10 cellular contexts compared by ENCODE assay signal in genomic region chr19:10762656-10763055, GRCh38. TPM values are rescaled to one million over a fixed set of nuclear protein-coding genes. Genes with fewer than 3 reads are reported as not detected.
DNase-seq lines count a peak whose midpoint lies in the region; ATAC-seq, FAIRE-seq and TF ChIP-seq lines count a peak whose summit lies in the region.
"Had no signal": no experiment of that assay in that cellular context is flagged by ENCODE, and none has a peak within 500 bp of the region (broad histone marks: within the 10 kb centered on the region; RNA-seq: fewer than 3 reads in every experiment).

No MANE protein-coding gene starts in this region.

- no peak overlapping the region for H3K4me3 Mint-ChIP-seq in activated T-cell treated with anti-CD3 and anti-CD28 coated beads, Interleukin-2, amount 50 U/mL, for 24 hours
- peak overlapping the region; percentile 84 for H3K4me3 Mint-ChIP-seq in activated T-helper 17 cell treated with anti-CD3 and anti-CD28 coated beads, Interleukin-2, amount 50 U/mL, for 72 hours

- WGBS in thyroid gland, 2 donors = 81 to 87% methylated on average over 1 of the region's 1 CpG

- H4K20me1 ChIP-seq in keratinocyte (ENCODE audit: control insufficient read depth, extremely low read depth, insufficient read depth, low read length) = no peaks in the 10 kb centered on the region

- H3K9ac ChIP-seq in keratinocyte (ENCODE audit: control insufficient read depth, extremely low read depth, insufficient read depth, low read length) = no peak overlapping the region
- H3K9ac ChIP-seq: GM23248 had no signal

- FAIRE-seq in keratinocyte (lab: Jason Lieb, UNC) (peak; percentile 59), urothelium cell line (lab: Jason Lieb, UNC) (no peak)

- intact Hi-C loops in thyroid gland (cut with DNase I) = no loop called here

- H3K9me1 ChIP-seq in keratinocyte (ENCODE audit: control insufficient read depth, extremely low read depth, insufficient read depth, low read length) = peaks cover 3% of the 10 kb centered on the region

- no peak overlapping the region for H2AFZ ChIP-seq in keratinocyte (ENCODE audit: control insufficient read depth, low read length)
- H2AFZ ChIP-seq: GM23248 had no signal

- ATAC-seq in activated T-helper 17 cell treated with anti-CD3 and anti-CD28 coated beads, Interleukin-2, amount 50 U/mL, for 72 hours (replicated peaks) = no peak
- ATAC-seq in GM18511 (IDR thresholded peaks at IDR 0.05; ENCODE audit: unreplicated experiment) (no peak), HG02759 (IDR thresholded peaks at IDR 0.05; ENCODE audit: unreplicated experiment) (no peak)

- peaks cover 68% of the 10 kb centered on the region for H3K4me1 Mint-ChIP-seq in activated T-cell treated with anti-CD3 and anti-CD28 coated beads, Interleukin-2, amount 50 U/mL, for 24 hours (ENCODE audit: low read depth)
- H3K4me1 Mint-ChIP-seq in activated T-helper 17 cell treated with anti-CD3 and anti-CD28 coated beads, Interleukin-2, amount 50 U/mL, for 72 hours = peaks cover 45% of the 10 kb centered on the region

- peak overlapping the region; percentile 22 for H3K27ac ChIP-seq in keratinocyte (ENCODE audit: control insufficient read depth, insufficient read depth, low read length)
- peak overlapping the region in 2 of 3 donors; percentile 64 for H3K27ac ChIP-seq in thyroid gland
- H3K27ac ChIP-seq: GM23248 had no signal

- dilution Hi-C loops in keratinocyte (cut with MboI; ENCODE audit: extremely low pct_ligation_motif_present, low sequenced_read_pairs) = no loop called here

- H3K27me3 Mint-ChIP-seq in activated T-cell treated with anti-CD3 and anti-CD28 coated beads, Interleukin-2, amount 50 U/mL, for 24 hours = no peaks in the 10 kb centered on the region
- H3K27me3 Mint-ChIP-seq in activated T-helper 17 cell treated with anti-CD3 and anti-CD28 coated beads, Interleukin-2, amount 50 U/mL, for 72 hours = no peaks in the 10 kb centered on the region

- H3K4me3 ChIP-seq in keratinocyte (ENCODE audit: control insufficient read depth in 2 of 3, extremely low read depth in 1 of 3, insufficient read depth in 2 of 3, low read depth in 1 of 3, low read length in 3 of 3) (no peak overlapping the region), thyroid gland (replicated peaks in 1 of 3) (no peak overlapping the region)
- H3K4me3 ChIP-seq: GM23248 had no signal

- DNase-seq in activated T-cell treated with anti-CD3 and anti-CD28 coated beads, Interleukin-2, amount 50 U/mL, for 24 hours = no peak
- DNase-seq in activated T-cell treated with anti-CD3 and anti-CD28 coated beads for 4 hours (no peak), keratinocyte (ENCODE audit: low read depth, low spot score) (no peak), thyroid gland (no peak), urothelium cell line (ENCODE audit: low spot score) (no peak)
- DNase-seq: GM23248, NCI-H510A treated with DMSO at 0.1 percent for 48 hours had no signal

- H3K9me3 ChIP-seq in keratinocyte (ENCODE audit: control insufficient read depth, low read depth, low read length) = no peaks in the 10 kb centered on the region
- no peaks in the 10 kb centered on the region for H3K9me3 ChIP-seq in thyroid gland

- TF ChIP-seq POLR2A in thyroid gland (IDR thresholded peaks at IDR 0.05) = no peak

- peak overlapping the region; percentile 89 for H3K27ac Mint-ChIP-seq in activated T-cell treated with anti-CD3 and anti-CD28 coated beads, Interleukin-2, amount 50 U/mL, for 24 hours
- H3K27ac Mint-ChIP-seq in activated T-helper 17 cell treated with anti-CD3 and anti-CD28 coated beads, Interleukin-2, amount 50 U/mL, for 72 hours = peak overlapping the region; percentile 83

- H3K4me2 ChIP-seq in keratinocyte (ENCODE audit: control insufficient read depth, extremely low read depth, insufficient read depth, low read depth, low read length) = peak overlapping the region; percentile 25

- H3K27me3 ChIP-seq in keratinocyte (ENCODE audit: control insufficient read depth, extremely low read depth, insufficient read depth, low read length) = no peaks in the 10 kb centered on the region
- no peaks in the 10 kb centered on the region for H3K27me3 ChIP-seq in thyroid gland

- TF ChIP-seq CTCF in keratinocyte (optimal IDR thresholded peaks at IDR 0.05 in 1 of 3, IDR thresholded peaks at IDR 0.05 in 1 of 3, conservative IDR thresholded peaks at IDR 0.05 in 1 of 3; ENCODE audit: extremely low read depth in 1 of 3, insufficient read depth in 2 of 3, low read length in 3 of 3) = no peak
- TF ChIP-seq CTCF in thyroid gland (IDR thresholded peaks at IDR 0.05) = no peak

- peaks cover 38% of the 10 kb centered on the region for H3K79me2 ChIP-seq in keratinocyte (ENCODE audit: control insufficient read depth, insufficient read depth, low read length)

- H3K4me1 ChIP-seq in keratinocyte (ENCODE audit: control insufficient read depth, extremely low read depth, insufficient read depth, low read length) (peaks cover 11% of the 10 kb centered on the region), thyroid gland (peaks cover 33 to 75% of the 10 kb centered on the region in 2 donors)

- H3K9me3 Mint-ChIP-seq in activated T-cell treated with anti-CD3 and anti-CD28 coated beads, Interleukin-2, amount 50 U/mL, for 24 hours = no peaks in the 10 kb centered on the region
- H3K9me3 Mint-ChIP-seq in activated T-helper 17 cell treated with anti-CD3 and anti-CD28 coated beads, Interleukin-2, amount 50 U/mL, for 72 hours = no peaks in the 10 kb centered on the region

- H3K36me3 ChIP-seq in keratinocyte (ENCODE audit: control insufficient read depth in 2 of 2, extremely low read depth in 1 of 2, insufficient read depth in 2 of 2, low read length in 2 of 2) = peaks cover 10 to 16% of the 10 kb centered on the region in 2 experiments
- peaks cover 0 to 3% of the 10 kb centered on the region in 2 donors for H3K36me3 ChIP-seq in thyroid gland

- H3K36me3 Mint-ChIP-seq in activated T-cell treated with anti-CD3 and anti-CD28 coated beads, Interleukin-2, amount 50 U/mL, for 24 hours (ENCODE audit: low read depth) = peaks cover 67% of the 10 kb centered on the region
- peaks cover 35% of the 10 kb centered on the region for H3K36me3 Mint-ChIP-seq in activated T-helper 17 cell treated with anti-CD3 and anti-CD28 coated beads, Interleukin-2, amount 50 U/mL, for 72 hours (ENCODE audit: low read depth)

RNA-seq across cellular contexts. Expression of gene DNM2, which starts 44.8 kb away (rescaled TPM):
- total RNA-seq in activated T-helper 17 cell treated with anti-CD3 and anti-CD28 coated beads, Interleukin-2, amount 50 U/mL, for 72 hours = 100 to 1,000 TPM; 185 to 209 TPM
- polyA plus RNA-seq in keratinocyte = 60.1 to 71.4 TPM (median 63.5 TPM) in 3 replicates
- polyA plus RNA-seq in keratinocyte (2011; ENCODE audit: low read depth) = 86.4 TPM
- 45.7 and 57.6 TPM in 2 replicates for polyA plus RNA-seq in keratinocyte (2011; cell fraction: cytosol; rRNA removed)
- 115 and 147 TPM in 2 replicates for polyA plus RNA-seq in keratinocyte (2011; cell fraction: nucleus; rRNA removed)
- polyA plus RNA-seq in keratinocyte (2012; ENCODE audit: low replicate concordance) = 83.1 and 89.6 TPM in 2 replicates
- polyA minus RNA-seq in keratinocyte = 124 to 251 TPM (median 207 TPM) in 3 replicates
- 141 TPM for polyA minus RNA-seq in keratinocyte (2011; cell fraction: cytosol; rRNA and poly(A)+ RNA removed)
- 112 and 147 TPM in 2 replicates for polyA minus RNA-seq in keratinocyte (2011; cell fraction: nucleus; rRNA and poly(A)+ RNA removed)
- 100 to 1,000 TPM in 3 of 4 donors, 10 to 100 TPM in 1; 95.1 to 155 (median 120) TPM for total RNA-seq in thyroid gland
